Comparison of ENCODE assay signal across 1 cellular context in genomic region chr2:201116115-201116958, GRCh38.
TF ChIP-seq lines count a peak whose summit lies in the region.

TSS of gene CFLAR (plus strand) at chr2:201116164. CDS start at chr2:201129866, 13,702 bp downstream.

TF ChIP-seq in K562, 482 proteins besides CTCF, POLR2A, EP300 and RAD21 (continued from another document and continues in another):
- TF ChIP-seq ARID4B (CRISPR knock-in tag; IDR thresholded peaks at IDR 0.05) (peak; percentile 39; the same call in 1 of the 2 replicates), FOXA3 (CRISPR knock-in tag; conservative IDR thresholded peaks at IDR 0.05 in 1 of 2, IDR thresholded peaks at IDR 0.05 in 1 of 2) (peak in 1 of 2 experiments; percentile 40; a peak in 1 of 4 replicates), EGR1 (conservative IDR thresholded peaks at IDR 0.05) (peak; percentile 93), MCM2 (IDR thresholded peaks at IDR 0.05; ENCODE audit: low read depth) (no peak), YY1 (IDR thresholded peaks at IDR 0.05; ENCODE audit: borderline replicate concordance in 1 of 3, control insufficient read depth in 1 of 3, extremely low read depth in 1 of 3, insufficient read depth in 3 of 3, insufficient read length in 1 of 3, insufficient replicate concordance in 2 of 3, low read depth in 1 of 3, low read length in 2 of 3) (peak in 2 of 3 experiments; percentile 61 to 72), ZBTB9 (CRISPR knock-in tag; IDR thresholded peaks at IDR 0.05) (0 out of 2 replicates have a peak, but pooled peaks have one; percentile 16), NR0B1 (IDR thresholded peaks at IDR 0.05; ENCODE audit: partially characterized antibody) (no peak), TAF1 (IDR thresholded peaks at IDR 0.05; ENCODE audit: control insufficient read depth, extremely low read depth, insufficient read depth, low read length, severe bottlenecking) (peak; percentile 83), FIP1L1 (IDR thresholded peaks at IDR 0.05; ENCODE audit: low read depth, low read length, poor library complexity, severe bottlenecking) (peak; percentile 82), ZNF282 (CRISPR knock-in tag; IDR thresholded peaks at IDR 0.05) (no peak), IRF1 (CRISPR knock-in tag; IDR thresholded peaks at IDR 0.05; ENCODE audit: borderline replicate concordance) (no peak), SMARCA4 (IDR thresholded peaks at IDR 0.05) (peak; percentile 12; the same call in 1 of the 2 replicates), ZNF766 (CRISPR knock-in tag; conservative IDR thresholded peaks at IDR 0.05) (peak; percentile 68), NCOA1 (IDR thresholded peaks at IDR 0.05; ENCODE audit: low read depth) (0 out of 2 replicates have a peak, but pooled peaks have one; percentile 29), SAFB (IDR thresholded peaks at IDR 0.05; ENCODE audit: borderline replicate concordance, low read depth, low read length) (0 out of 2 replicates have a peak, but pooled peaks have one; percentile 32), ZNF175 (CRISPR knock-in tag; IDR thresholded peaks at IDR 0.05; ENCODE audit: low read depth) (peak; percentile 24; the same call in 1 of the 2 replicates), MLLT1 (IDR thresholded peaks at IDR 0.05) (peak in 1 of 2 experiments; percentile 8; a peak in 2 of 4 replicates), POLR2G (IDR thresholded peaks at IDR 0.05; ENCODE audit: low read depth, low read length) (peak; percentile 98), TRIM28 (IDR thresholded peaks at IDR 0.05) (no peak), NONO (IDR thresholded peaks at IDR 0.05; ENCODE audit: low read depth in 2 of 2, low read length in 1 of 2) (peak in 1 of 2 experiments; percentile 62; a peak in 1 of 4 replicates), ZMIZ1 (IDR thresholded peaks at IDR 0.05; ENCODE audit: low read depth in 2 of 2, low read length in 2 of 2) (peak in 1 of 2 experiments; percentile 58; a peak in 1 of 4 replicates), TAL1 (IDR thresholded peaks at IDR 0.05) (no peak), ZFX (CRISPR knock-in tag; IDR thresholded peaks at IDR 0.05) (peak; percentile 85), POLR2H (tag; IDR thresholded peaks at IDR 0.05; ENCODE audit: low read depth) (peak; percentile 86), ZKSCAN8 (CRISPR knock-in tag; IDR thresholded peaks at IDR 0.05) (peak; percentile 25; the same call in 1 of the 2 replicates), FOXP4 (CRISPR knock-in tag; IDR thresholded peaks at IDR 0.05; ENCODE audit: borderline replicate concordance) (peak; percentile 18; the same call in 1 of the 2 replicates), C11orf30 (IDR thresholded peaks at IDR 0.05; ENCODE audit: low read depth) (peak; percentile 52), TBP (optimal IDR thresholded peaks at IDR 0.05; ENCODE audit: low read depth, low read length) (peak; percentile 66), THAP7 (CRISPR knock-in tag; IDR thresholded peaks at IDR 0.05) (peak; percentile 45; the same call in 1 of the 2 replicates), KDM5B (IDR thresholded peaks at IDR 0.05; ENCODE audit: insufficient replicate concordance, low read depth, low read length) (peak; percentile 75), NCOA6 (IDR thresholded peaks at IDR 0.05) (peak; percentile 26; the same call in 1 of the 2 replicates), ETV6 (IDR thresholded peaks at IDR 0.05; ENCODE audit: borderline replicate concordance in 1 of 2, low read depth in 2 of 2, low read length in 1 of 2) (peak in 1 of 2 experiments; percentile 55; a peak in 1 of 4 replicates), ETV6 (CRISPR knock-in tag; IDR thresholded peaks at IDR 0.05; ENCODE audit: borderline replicate concordance) (no peak; the same call in 1 of the 2 replicates), TEAD4 (IDR thresholded peaks at IDR 0.05; ENCODE audit: low read length) (peak; percentile 7; the same call in 1 of the 2 replicates), TEAD4 (CRISPR knock-in tag; IDR thresholded peaks at IDR 0.05; ENCODE audit: borderline replicate concordance) (no peak), ZNF24 (IDR thresholded peaks at IDR 0.05) (no peak), MAZ (CRISPR knock-in tag; conservative IDR thresholded peaks at IDR 0.05 in 1 of 2, IDR thresholded peaks at IDR 0.05 in 1 of 2) (peak; percentile 69 to 70), FOXK1 (CRISPR knock-in tag; IDR thresholded peaks at IDR 0.05; ENCODE audit: borderline replicate concordance) (no peak), MNT (conservative IDR thresholded peaks at IDR 0.05) (peak in 1 of 2 experiments; percentile 44; a peak in 2 of 4 replicates), MYC (IDR thresholded peaks at IDR 0.05; ENCODE audit: low read depth, low read length) (peak; percentile 26; the same call in 1 of the 2 replicates), MYC (CRISPR knock-in tag; IDR thresholded peaks at IDR 0.05; ENCODE audit: borderline replicate concordance, low read depth) (no peak), GTF2E2 (tag; IDR thresholded peaks at IDR 0.05) (peak; percentile 75), ZNF165 (CRISPR knock-in tag; IDR thresholded peaks at IDR 0.05; ENCODE audit: borderline replicate concordance) (no peak), CBFB (CRISPR knock-in tag; IDR thresholded peaks at IDR 0.05) (no peak), SIN3B (IDR thresholded peaks at IDR 0.05; ENCODE audit: low read depth) (no peak), ARID1B (IDR thresholded peaks at IDR 0.05) (peak; percentile 47; the same call in 1 of the 2 replicates)
